Comparison of ENCODE assay signal across 1 cellular context in genomic region chr11:118708296-118708695, GRCh38.
TF ChIP-seq lines count a peak whose summit lies in the region.

No MANE protein-coding gene starts in this region.

TF ChIP-seq in K562, 482 proteins besides CTCF, POLR2A, EP300 and RAD21 (continued from another document and continues in another):
- no peak for TF ChIP-seq CREB3L1 (IDR thresholded peaks at IDR 0.05; ENCODE audit: borderline replicate concordance, low read depth)
- TF ChIP-seq ID3 (CRISPR knock-in tag; IDR thresholded peaks at IDR 0.05) = no peak
- TF ChIP-seq ID3 (tag; IDR thresholded peaks at IDR 0.05) = peak; percentile 94
- TF ChIP-seq PHB (CRISPR knock-in tag; IDR thresholded peaks at IDR 0.05) = no peak
- TF ChIP-seq BRF2 (IDR thresholded peaks at IDR 0.05; ENCODE audit: borderline replicate concordance, insufficient read depth, insufficient read length) = no peak
- no peak for TF ChIP-seq ZNF263 (CRISPR knock-in tag; IDR thresholded peaks at IDR 0.05; ENCODE audit: borderline replicate concordance)
- TF ChIP-seq PKNOX1 (IDR thresholded peaks at IDR 0.05) = peak; percentile 59; the same call in 1 of the 2 replicates
- TF ChIP-seq HINFP (tag; conservative IDR thresholded peaks at IDR 0.05; ENCODE audit: low read depth) = 0 out of 2 replicates have a peak, but pooled peaks have one; percentile 30
- no peak for TF ChIP-seq ZNF239 (CRISPR knock-in tag; IDR thresholded peaks at IDR 0.05)
- TF ChIP-seq SMAD3 (CRISPR knock-in tag; conservative IDR thresholded peaks at IDR 0.05) = peak; percentile 63; the same call in 1 of the 2 replicates
- 0 out of 2 replicates have a peak, but pooled peaks have one; percentile 11 for TF ChIP-seq EHMT2 (IDR thresholded peaks at IDR 0.05)
- TF ChIP-seq CHD2 (IDR thresholded peaks at IDR 0.05; ENCODE audit: low read depth, low read length) = no peak
- peak; percentile 56; the same call in 1 of the 2 replicates for TF ChIP-seq SMARCA4 (IDR thresholded peaks at IDR 0.05)
- no peak for TF ChIP-seq BDP1 (IDR thresholded peaks at IDR 0.05; ENCODE audit: insufficient read depth, insufficient read length)
- TF ChIP-seq DEAF1 (CRISPR knock-in tag; IDR thresholded peaks at IDR 0.05) = no peak
- TF ChIP-seq CC2D1A (IDR thresholded peaks at IDR 0.05) = no peak
- peak; percentile 72; the same call in 1 of the 2 replicates for TF ChIP-seq ZNF395 (CRISPR knock-in tag; IDR thresholded peaks at IDR 0.05)
- no peak for TF ChIP-seq RBM34 (IDR thresholded peaks at IDR 0.05; ENCODE audit: borderline replicate concordance, insufficient read depth, low read length)
- TF ChIP-seq AFF4 (CRISPR knock-in tag; IDR thresholded peaks at IDR 0.05) = no peak
- no peak for TF ChIP-seq ZNF740 (CRISPR knock-in tag; IDR thresholded peaks at IDR 0.05)
- TF ChIP-seq ZNF740 (tag; IDR thresholded peaks at IDR 0.05) = peak in 1 of 2 experiments; percentile 35; a peak in 1 of 4 replicates
- TF ChIP-seq VEZF1 (CRISPR knock-in tag; IDR thresholded peaks at IDR 0.05) = 0 out of 2 replicates have a peak, but pooled peaks have one; percentile 20
- TF ChIP-seq IRF9 (tag; IDR thresholded peaks at IDR 0.05) = peak; percentile 77
- peak; percentile 73 for TF ChIP-seq ARID1B (IDR thresholded peaks at IDR 0.05)
- TF ChIP-seq ZNF644 (tag; IDR thresholded peaks at IDR 0.05; ENCODE audit: low read depth) = peak; percentile 75; the same call in 1 of the 2 replicates
- no peak for TF ChIP-seq HNRNPL (IDR thresholded peaks at IDR 0.05; ENCODE audit: low read depth, low read length)
- no peak for TF ChIP-seq MTA3 (IDR thresholded peaks at IDR 0.05; ENCODE audit: borderline replicate concordance)
- TF ChIP-seq SMARCB1 (IDR thresholded peaks at IDR 0.05; ENCODE audit: insufficient read length, low read depth) = no peak
- TF ChIP-seq ZKSCAN1 (IDR thresholded peaks at IDR 0.05; ENCODE audit: low read depth, low read length) = no peak
- no peak for TF ChIP-seq HIVEP1 (CRISPR knock-in tag; IDR thresholded peaks at IDR 0.05)
- TF ChIP-seq KDM1A (IDR thresholded peaks at IDR 0.05) = no peak
- peak; percentile 90; the same call in 1 of the 2 replicates for TF ChIP-seq ZNF668 (CRISPR knock-in tag; IDR thresholded peaks at IDR 0.05)
- TF ChIP-seq ZBTB1 (CRISPR knock-in tag; IDR thresholded peaks at IDR 0.05; ENCODE audit: borderline replicate concordance, low read depth) = no peak
- TF ChIP-seq DIDO1 (tag; IDR thresholded peaks at IDR 0.05; ENCODE audit: low read depth) = no peak
- TF ChIP-seq MITF (IDR thresholded peaks at IDR 0.05) = no peak
- TF ChIP-seq GABPA (tag; conservative IDR thresholded peaks at IDR 0.05; ENCODE audit: low read depth) = no peak
- TF ChIP-seq DACH1 (IDR thresholded peaks at IDR 0.05; ENCODE audit: partially characterized antibody) = no peak
- no peak for TF ChIP-seq RBM39 (optimal IDR thresholded peaks at IDR 0.05; ENCODE audit: low read depth, low read length)
- TF ChIP-seq SMAD4 (CRISPR knock-in tag; conservative IDR thresholded peaks at IDR 0.05) = peak; percentile 72
- peak in 1 of 2 experiments; percentile 80; a peak in 2 of 4 replicates for TF ChIP-seq TEAD1 (CRISPR knock-in tag; IDR thresholded peaks at IDR 0.05)
- TF ChIP-seq ZNF766 (CRISPR knock-in tag; conservative IDR thresholded peaks at IDR 0.05) = no peak
- TF ChIP-seq NCOA2 (IDR thresholded peaks at IDR 0.05; ENCODE audit: partially characterized antibody in 2 of 2) = no peak
